In the genomic region with DNA sequence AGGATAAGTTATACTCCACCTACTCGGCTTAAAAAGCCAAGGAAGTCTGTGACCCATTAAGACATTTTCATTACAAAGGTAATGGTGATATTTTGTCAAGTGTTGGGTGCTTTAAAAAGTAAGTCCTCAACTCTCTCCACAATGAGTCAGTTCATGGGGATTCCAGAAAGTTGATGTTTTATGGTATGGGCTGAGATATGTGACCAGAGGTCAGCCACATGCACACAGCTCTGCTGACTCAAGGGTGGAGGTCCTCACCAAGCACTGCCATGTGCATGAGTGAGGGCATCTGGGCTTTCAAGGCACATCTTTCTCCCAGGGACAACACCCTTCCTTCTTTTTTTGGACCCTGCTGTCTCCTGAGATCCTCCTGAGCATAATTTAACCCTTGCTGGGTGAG, we compare ENCODE assay signal across 22 cellular contexts.
DNase-seq lines count a peak whose midpoint lies in the region; ATAC-seq, FAIRE-seq and TF ChIP-seq lines count a peak whose summit lies in the region.
"Had no signal": no experiment of that assay in that cellular context is flagged by ENCODE, and none has a peak within 500 bp of the region (broad histone marks: within the 10 kb centered on the region; RNA-seq: fewer than 3 reads in every experiment).

No MANE protein-coding gene starts in this region.

- H3K9me3 ChIP-seq in IMR-90 (ENCODE audit: control insufficient read depth, insufficient read depth, low read length) (no peaks in the 10 kb centered on the region), H1 (ENCODE audit: insufficient read depth in 2 of 2, low read depth in 1 of 2, low read length in 1 of 2) (no peaks in the 10 kb centered on the region), osteoblast (ENCODE audit: low read depth, low read length) (no peaks in the 10 kb centered on the region)
- H3K9me3 ChIP-seq: body of pancreas, right atrium auricular region had no signal

- POLR2A ChIA-PET in BJ (lab: Charles Lee) = no interaction called here
- POLR2A ChIA-PET in IMR-90 (lab: Charles Lee; ENCODE audit: unreplicated experiment) = no interaction called here
- POLR2A ChIA-PET in H1 (lab: Charles Lee; ENCODE audit: partially characterized antibody) = interaction anchor here (2.1 kb wide), 1 partner anchor 294 kb away, joined by 6 read pairs; no protein-coding TSS in a partner anchor

- TF ChIP-seq POLR2A in IMR-90 (IDR thresholded peaks at IDR 0.05; ENCODE audit: low read depth, low read length) (no peak), H1 (IDR thresholded peaks at IDR 0.05; ENCODE audit: control extremely low read depth in 1 of 2, low read depth in 2 of 2, low read length in 2 of 2) (no peak)

- H2AFZ ChIP-seq in IMR-90 (replicated peaks; ENCODE audit: low read length, poor library complexity) = peak overlapping the region; percentile 67
- no peak overlapping the region for H2AFZ ChIP-seq in H1 (ENCODE audit: low read length)
- H2AFZ ChIP-seq in osteoblast (ENCODE audit: low read length) = no peak overlapping the region

- no CpG with 5 or more reads among the region's 1 CpG for WGBS in IMR-90 (ENCODE audit: extremely low coverage in 2 of 2, insufficient read length in 1 of 2), 2 experiments
- WGBS in H1 (ENCODE audit: extremely low coverage in 1 of 2, insufficient coverage in 1 of 2, insufficient read length in 1 of 2, insufficient replicate concordance in 2 of 2, low coverage in 1 of 2, low lambda C conversion rate in 2 of 2, missing lambda C conversion rate in 1 of 2), 2 experiments = 87% methylated on average over 1 of the region's 1 CpG; no CpG with 5 or more reads in 1 of the 2 experiments

- peak overlapping the region; percentile 28 for H3K27ac ChIP-seq in IMR-90 (ENCODE audit: insufficient read depth, low read length)
- no peak overlapping the region for H3K27ac ChIP-seq in H1 (ENCODE audit: low read depth, low read length)
- H3K27ac ChIP-seq in osteoblast (ENCODE audit: low read depth, low read length) = peak overlapping the region; percentile 37
- H3K27ac ChIP-seq: BLaER1 treated with 17β-estradiol and CSF1 and Interleukin-3, amounts not matched to agents 10 nM and 100 nM; body of pancreas; right atrium auricular region; RWPE1 had no signal

- H3K4me3 ChIP-seq in BJ (ENCODE audit: low read depth, low read length) = no peak overlapping the region
- H3K4me3 ChIP-seq in IMR-90 (ENCODE audit: insufficient read depth, low read depth, low read length) = no peak overlapping the region
- H3K4me3 ChIP-seq in H1 (ENCODE audit: extremely low read depth in 1 of 4, insufficient read depth in 2 of 4, low read depth in 3 of 4, low read length in 4 of 4) = no peak overlapping the region
- H3K4me3 ChIP-seq in osteoblast (ENCODE audit: insufficient read depth, low read length) = no peak overlapping the region
- H3K4me3 ChIP-seq: BLaER1 treated with 17β-estradiol and CSF1 and Interleukin-3, amounts not matched to agents 10 nM and 100 nM; body of pancreas; right atrium auricular region had no signal

- H4K5ac ChIP-seq in IMR-90 (ENCODE audit: low read depth, low read length) (peak overlapping the region; percentile 34), H1 (ENCODE audit: insufficient read length, low read depth, low read length) (no peak overlapping the region)

- H3K14ac ChIP-seq in IMR-90 (replicated peaks; ENCODE audit: low read depth, low read length) = peak overlapping the region; percentile 86
- H3K14ac ChIP-seq in H1 (ENCODE audit: insufficient read length) = no peak overlapping the region

- TF ChIP-seq CTCF in BJ (IDR thresholded peaks at IDR 0.05; ENCODE audit: insufficient read depth, low read depth, low read length) = no peak
- TF ChIP-seq CTCF in IMR-90 (conservative IDR thresholded peaks at IDR 0.05; ENCODE audit: low read depth, low read length) = no peak
- no peak for TF ChIP-seq CTCF in H1 (IDR thresholded peaks at IDR 0.05; ENCODE audit: control extremely low read depth in 1 of 3, insufficient read depth in 1 of 3, low read depth in 1 of 3, low read length in 3 of 3)
- TF ChIP-seq CTCF in osteoblast (IDR thresholded peaks at IDR 0.05; ENCODE audit: extremely low read depth, low read depth, low read length) = no peak

- no peaks in the 10 kb centered on the region for H3K79me2 ChIP-seq in H1 (ENCODE audit: control insufficient read depth in 1 of 2, insufficient read depth in 2 of 2, low read length in 2 of 2)
- H3K79me2 ChIP-seq in osteoblast (ENCODE audit: insufficient read depth, low read length) = no peaks in the 10 kb centered on the region

- H2BK12ac ChIP-seq in H1 (ENCODE audit: low read depth, low read length) = peak overlapping the region; percentile 6; the same call in 1 of the 2 replicates

- no peaks in the 10 kb centered on the region for H3K23me2 ChIP-seq in H1 (ENCODE audit: low read depth, low read length)

- H2BK120ac ChIP-seq in IMR-90 (ENCODE audit: low read depth, low read length) = peak overlapping the region; percentile 95
- no peak overlapping the region for H2BK120ac ChIP-seq in H1 (replicated peaks; ENCODE audit: low read depth, low read length)

- peak overlapping the region; percentile 82 for H3K4ac ChIP-seq in IMR-90 (ENCODE audit: low read depth, low read length)
- no peak overlapping the region for H3K4ac ChIP-seq in H1 (replicated peaks; ENCODE audit: insufficient read length, low read depth, low read length)

- H3K79me1 ChIP-seq in IMR-90 (ENCODE audit: low read depth in 1 of 2, low read length in 2 of 2) = peaks cover 0 to 16% of the 10 kb centered on the region in 2 experiments; a peak in 1 of 4 replicates
- no peaks in the 10 kb centered on the region for H3K79me1 ChIP-seq in H1 (ENCODE audit: low read depth, low read length)

- peak; percentile 56 for ATAC-seq in IMR-90 (ENCODE audit: low read depth)
- ATAC-seq: body of pancreas had no signal

- H3K4me1 ChIP-seq in IMR-90 (ENCODE audit: control insufficient read depth, insufficient read depth, low read length) (peaks cover 27% of the 10 kb centered on the region), H1 (replicated peaks in 1 of 4; ENCODE audit: control insufficient read depth in 3 of 4, insufficient read depth in 4 of 4, low read length in 3 of 4) (no peaks in the 10 kb centered on the region; a peak in 1 of 7 replicates), osteoblast (ENCODE audit: insufficient read depth, low read length) (peaks cover 58% of the 10 kb centered on the region)
- H3K4me1 ChIP-seq: right atrium auricular region had no signal

- TF ChIP-seq EP300 in H1 (IDR thresholded peaks at IDR 0.05; ENCODE audit: borderline replicate concordance in 1 of 2, low read depth in 2 of 2, low read length in 2 of 2) = no peak

- TF ChIP-seq RAD21 in IMR-90 (IDR thresholded peaks at IDR 0.05; ENCODE audit: low read length) (no peak), H1 (IDR thresholded peaks at IDR 0.05 in 1 of 2, conservative IDR thresholded peaks at IDR 0.05 in 1 of 2; ENCODE audit: low read depth in 2 of 2, low read length in 2 of 2) (no peak)

- H4K20me1 ChIP-seq in IMR-90 (ENCODE audit: insufficient read depth, low read length) (no peaks in the 10 kb centered on the region), H1 (replicated peaks in 1 of 2; ENCODE audit: control insufficient read depth in 1 of 2, insufficient read depth in 2 of 2, low read length in 2 of 2) (no peaks in the 10 kb centered on the region), osteoblast (ENCODE audit: insufficient read depth, low read length) (no peaks in the 10 kb centered on the region)
- H4K20me1 ChIP-seq: BLaER1 treated with 17β-estradiol and CSF1 and Interleukin-3, amounts not matched to agents 10 nM and 100 nM had no signal

- H2AK5ac ChIP-seq in IMR-90 (ENCODE audit: low read depth, low read length) (peak overlapping the region; percentile 80), H1 (ENCODE audit: low read depth, low read length) (no peak overlapping the region)

- no peaks in the 10 kb centered on the region for H3K36me3 ChIP-seq in BJ (ENCODE audit: control insufficient read depth, insufficient read depth, low read length)
- no peaks in the 10 kb centered on the region for H3K36me3 ChIP-seq in IMR-90 (ENCODE audit: control insufficient read depth, insufficient read depth, low read length)
- H3K36me3 ChIP-seq in H1 (ENCODE audit: control insufficient read depth in 2 of 4, insufficient read depth in 4 of 4, low read length in 3 of 4) = no peaks in the 10 kb centered on the region
- H3K36me3 ChIP-seq in osteoblast (ENCODE audit: insufficient read depth, low read length) = no peaks in the 10 kb centered on the region
- H3K36me3 ChIP-seq: BLaER1 treated with 17β-estradiol and CSF1 and Interleukin-3, amounts not matched to agents 10 nM and 100 nM; right atrium auricular region had no signal

- peak overlapping the region; percentile 35 for H2AK9ac ChIP-seq in IMR-90 (replicated peaks; ENCODE audit: low read depth, low read length, poor library complexity)

- FAIRE-seq in H1 (lab: Jason Lieb, UNC) = no peak
- FAIRE-seq in GM19239 (lab: Jason Lieb, UNC) = no peak

- H3K18ac ChIP-seq in IMR-90 (ENCODE audit: low read depth, low read length) = peak overlapping the region; percentile 83
- H3K18ac ChIP-seq in H1 (ENCODE audit: extremely low read depth, low read length) = no peak overlapping the region

- dilution Hi-C loops in IMR-90 (cut with HindIII; ENCODE audit: low sequenced_read_pairs, unreplicated experiment) = no loop called here

- H2BK15ac ChIP-seq in IMR-90 (ENCODE audit: low read depth, low read length) = peak overlapping the region; percentile 92
- no peak overlapping the region for H2BK15ac ChIP-seq in H1 (ENCODE audit: low read length)

- H4K91ac ChIP-seq in IMR-90 (ENCODE audit: insufficient read depth, low read depth, low read length) (peak overlapping the region; percentile 83), H1 (replicated peaks; ENCODE audit: insufficient read length, low read length) (no peak overlapping the region)

- H4K8ac ChIP-seq in IMR-90 (ENCODE audit: low read depth in 2 of 2, low read length in 2 of 2) (peak overlapping the region; percentile 86 to 87; a peak in 3 of 4 replicates), H1 (ENCODE audit: extremely low read depth, insufficient read depth, low read length) (no peak overlapping the region)

- H3K9ac ChIP-seq in IMR-90 (ENCODE audit: low read depth, low read length) (no peak overlapping the region), H1 (replicated peaks in 1 of 4; ENCODE audit: extremely low read depth in 1 of 4, low read depth in 3 of 4, low read length in 3 of 4) (no peak overlapping the region)
- H3K9ac ChIP-seq: BLaER1 treated with 17β-estradiol and CSF1 and Interleukin-3, amounts not matched to agents 10 nM and 100 nM had no signal

- no TSS peak for BruUV-seq in IMR-90 (replicated peaks; lab: Mats Ljungman, UMichigan)

- H3K4me2 ChIP-seq in IMR-90 (ENCODE audit: low read depth, low read length) (peak overlapping the region; percentile 53; the same call in 1 of the 2 replicates), H1 (ENCODE audit: insufficient read depth in 1 of 2, low read depth in 2 of 2, low read length in 2 of 2) (no peak overlapping the region), osteoblast (ENCODE audit: insufficient read depth, low read length) (peak overlapping the region; percentile 6)
- H3K4me2 ChIP-seq: BLaER1 treated with 17β-estradiol and CSF1 and Interleukin-3, amounts not matched to agents 10 nM and 100 nM had no signal

- in situ Hi-C loops in IMR-90 (cut with MboI; ENCODE audit: low sequenced_read_pairs) = no loop called here

- intact Hi-C loops in IMR-90 (cut with micrococcal nuclease) = loop anchor here (5.0 to 10.0 kb wide), 2 partner anchors 184 to 398 kb away; no protein-coding TSS in a partner anchor

- H3K27me3 ChIP-seq in BJ (ENCODE audit: control insufficient read depth, insufficient read depth, low read length) (no peaks in the 10 kb centered on the region), IMR-90 (ENCODE audit: control insufficient read depth, insufficient read depth, low read length) (no peaks in the 10 kb centered on the region), H1 (replicated peaks in 1 of 4; ENCODE audit: control insufficient read depth in 3 of 4, extremely low read depth in 1 of 4, insufficient read depth in 3 of 4, low read length in 3 of 4) (no peaks in the 10 kb centered on the region), osteoblast (ENCODE audit: insufficient read depth, low read length) (no peaks in the 10 kb centered on the region)
- H3K27me3 ChIP-seq: BLaER1 treated with 17β-estradiol and CSF1 and Interleukin-3, amounts not matched to agents 10 nM and 100 nM; body of pancreas; right atrium auricular region had no signal

- CTCF ChIA-PET in BJ (lab: Yijun Ruan, JAX) = interaction anchor here (0.9 to 1.2 kb wide), 2 partner anchors 8 to 295 kb away, joined by 3 read pairs; no protein-coding TSS in a partner anchor
- CTCF ChIA-PET in IMR-90 (lab: Yijun Ruan, JAX) = interaction anchor here (0.6 kb wide), 1 partner anchor 654 kb away, joined by 3 read pairs; no protein-coding TSS in a partner anchor
- CTCF ChIA-PET in H1 (lab: Charles Lee; ENCODE audit: partially characterized antibody) = interaction anchor here (0.9 to 1.3 kb wide), 2 partner anchors 8 to 39 kb away, joined by 3 read pairs; no protein-coding TSS in a partner anchor

- H2BK20ac ChIP-seq in IMR-90 (ENCODE audit: low read depth, low read length) = peak overlapping the region; percentile 99
- H2BK20ac ChIP-seq in H1 (ENCODE audit: low read length) = no peak overlapping the region

- H2BK5ac ChIP-seq in IMR-90 (ENCODE audit: low read depth, low read length, poor library complexity, severe bottlenecking) = peak overlapping the region; percentile 96
- H2BK5ac ChIP-seq in H1 (ENCODE audit: low read depth, low read length) = no peak overlapping the region

- H3K56ac ChIP-seq in IMR-90 (ENCODE audit: extremely low read depth, insufficient read depth, low read length) (peak overlapping the region; percentile 72), H1 (replicated peaks; ENCODE audit: insufficient read length, low read depth, low read length) (no peak overlapping the region)

- H3K9me1 ChIP-seq in IMR-90 (ENCODE audit: insufficient read depth, low read length) = peaks cover 28% of the 10 kb centered on the region

- DNase-seq in BJ (ENCODE audit: low read depth) (peak; percentile 59), IMR-90 (peak; percentile 92), H1 (ENCODE audit: low read depth in 1 of 2, low spot score in 2 of 2) (no peak), osteoblast (ENCODE audit: insufficient read length, low spot score, missing footprints) (no peak), hypothalamus (lab: John Stamatoyannopoulos, UW) (no peak), dermis blood vessel endothelial cell (no peak), GM19239 (ENCODE audit: insufficient read length, low spot score) (no peak), activated T-cell treated with anti-CD3 and anti-CD28 coated beads for 4 hours (no peak)
- DNase-seq: activated CD4-positive, CD25-positive, alpha-beta regulatory T cell; activated naive CD4-positive, alpha-beta T cell treated with Interleukin-2 at 50 U/mL for 16 hours; body of pancreas; DMS 273 treated with DMSO at 0.1 percent for 48 hours; hippocampal formation; KG1; kidney glomerular epithelial cell; NCI-H1105; NCI-H774; stimulated activated CD4-positive, alpha-beta T cell treated with anti-CD3 and anti-CD28 coated beads, Interleukin-1b, Interleukin-23, amount 100 ng/mL, for 48 hours; T-helper 1 cell had no signal

- H3K23ac ChIP-seq in IMR-90 (ENCODE audit: low read depth, low read length) = peak overlapping the region; percentile 68
- H3K23ac ChIP-seq in H1 (ENCODE audit: insufficient read length) = no peak overlapping the region

Comparison
In these comparisons a context has a peak if more than half of its experiments do, and no peak if none do; other contexts are left out.
1. DNase-seq: peak in BJ (single experiment) and IMR-90 (single experiment); none in H1 (0 of 2), osteoblast (single experiment), hypothalamus (0 of 51), dermis blood vessel endothelial cell (single experiment), GM19239 (single experiment) and activated T-cell treated with anti-CD3 and anti-CD28 coated beads for 4 hours (single experiment).
2. H3K4me2 ChIP-seq: peak in IMR-90 (single experiment) and osteoblast (single experiment); none in H1 (0 of 2).